ENCODE assay signal across 28 cellular contexts in the genomic region with DNA sequence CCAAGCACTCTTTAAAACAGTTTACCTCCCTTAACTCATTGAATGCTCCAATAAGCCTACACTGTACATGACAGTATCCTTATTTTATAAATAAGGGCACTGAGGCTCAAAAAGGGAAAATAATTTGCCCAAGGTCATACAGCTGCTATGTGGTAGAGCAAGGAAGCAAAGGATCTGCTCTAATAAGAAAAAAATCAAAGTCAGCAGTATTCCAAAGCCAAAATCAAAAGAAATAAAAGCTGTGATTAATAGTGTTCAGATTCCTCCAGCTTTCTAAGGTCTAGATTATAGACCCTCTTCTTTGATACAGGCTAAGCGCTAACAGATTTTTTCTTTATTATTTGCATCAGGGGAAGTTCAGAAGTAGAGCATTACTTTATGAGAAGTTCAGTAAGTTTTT. TPM values are rescaled to one million over a fixed set of nuclear protein-coding genes. Genes with fewer than 3 reads are reported as not detected.
"Had no signal": no experiment of that assay in that cellular context is flagged by ENCODE, and none has a peak within 500 bp of the region (broad histone marks: within the 10 kb centered on the region; RNA-seq: fewer than 3 reads in every experiment).

No MANE protein-coding gene starts in this region.

- FAIRE-seq: astrocyte, TTC549 had no signal

- H3K36me3 ChIP-seq: brain microvascular endothelial cell, esophagus muscularis mucosa, gastroesophageal sphincter had no signal

- H3K4me1 ChIP-seq: gastroesophageal sphincter had no signal

- H3K27ac Mint-ChIP-seq: activated CD4-positive, alpha-beta T cell treated with anti-CD3 and anti-CD28 coated beads, Interleukin-2, amount 10 ng/mL, durations not matched to agents 7 days and 5 days; activated CD8-positive, alpha-beta T cell treated with anti-CD3 and anti-CD28 coated beads for 36 hours; activated naive CD8-positive, alpha-beta T cell; dendritic cell treated with granulocyte-macrophage colony-stimulating factor and Interleukin-4, amounts not matched to agents 40 ng/mL and 50 ng/mL, for 4 days; endodermal cell; WTC11 had no signal

- DNase-seq: activated CD4-positive, alpha-beta T cell treated with anti-CD3 and anti-CD28 coated beads for 1 hour; activated CD4-positive, alpha-beta T cell treated with anti-CD3 and anti-CD28 coated beads, Interleukin-2, amount 50 U/mL, for 4 hours; activated CD8-positive, alpha-beta memory T cell treated with anti-CD3 and anti-CD28 coated beads for 24 hours; activated effector memory CD4-positive, alpha-beta T cell treated with Interleukin-2 at 50 U/mL for 16 hours; activated gamma-delta T cell treated with Interleukin-2 at 50 U/mL for 16 hours; activated naive CD4-positive, alpha-beta T cell treated with anti-CD3 and anti-CD28 coated beads, Interleukin-2, amount 50 U/mL, for 16 hours; activated naive CD4-positive, alpha-beta T cell treated with Interleukin-2 at 50 U/mL for 16 hours; effector memory CD4-positive, alpha-beta T cell; T-helper 9 cell had no signal

- H3K9me3 Mint-ChIP-seq: activated CD4-positive, alpha-beta T cell treated with anti-CD3 and anti-CD28 coated beads, Interleukin-2, amount 10 ng/mL, durations not matched to agents 7 days and 5 days; activated CD8-positive, alpha-beta T cell treated with anti-CD3 and anti-CD28 coated beads for 36 hours; activated T-helper 17 cell treated with anti-CD3 and anti-CD28 coated beads, Interleukin-2, amount 50 U/mL, for 72 hours; central memory CD8-positive, alpha-beta T cell; dendritic cell treated with granulocyte-macrophage colony-stimulating factor and Interleukin-4, amounts not matched to agents 40 ng/mL and 50 ng/mL, for 4 days; endodermal cell; WTC11 had no signal

- H3K4me3 ChIP-seq: coronary artery, dorsolateral prefrontal cortex, esophagus muscularis mucosa, gastroesophageal sphincter had no signal

- H3K27me3 Mint-ChIP-seq: activated CD4-positive, alpha-beta T cell treated with anti-CD3 and anti-CD28 coated beads, Interleukin-2, amount 10 ng/mL, durations not matched to agents 7 days and 5 days; activated CD8-positive, alpha-beta T cell treated with anti-CD3 and anti-CD28 coated beads for 36 hours; activated T-helper 17 cell treated with anti-CD3 and anti-CD28 coated beads, Interleukin-2, amount 50 U/mL, for 72 hours; central memory CD8-positive, alpha-beta T cell; dendritic cell treated with granulocyte-macrophage colony-stimulating factor and Interleukin-4, amounts not matched to agents 40 ng/mL and 50 ng/mL, for 4 days had no signal

- H3K9me3 ChIP-seq: esophagus muscularis mucosa, gastroesophageal sphincter had no signal

- H3K4me3 Mint-ChIP-seq: activated CD4-positive, alpha-beta T cell treated with anti-CD3 and anti-CD28 coated beads, Interleukin-2, amount 10 ng/mL, durations not matched to agents 7 days and 5 days; activated CD8-positive, alpha-beta T cell treated with anti-CD3 and anti-CD28 coated beads for 36 hours; activated naive CD8-positive, alpha-beta T cell; activated T-helper 17 cell treated with anti-CD3 and anti-CD28 coated beads, Interleukin-2, amount 50 U/mL, for 72 hours; central memory CD8-positive, alpha-beta T cell; dendritic cell treated with granulocyte-macrophage colony-stimulating factor and Interleukin-4, amounts not matched to agents 40 ng/mL and 50 ng/mL, for 4 days; endodermal cell; WTC11 had no signal

- H3K27me3 ChIP-seq: brain microvascular endothelial cell, dorsolateral prefrontal cortex, esophagus muscularis mucosa, gastroesophageal sphincter had no signal

- H3K27ac ChIP-seq: brain microvascular endothelial cell, coronary artery, esophagus muscularis mucosa, gastroesophageal sphincter, VCaP had no signal

- H3K36me3 Mint-ChIP-seq: WTC11 had no signal

RNA-seq across cellular contexts. Expression of a gene that starts 39.3 kb away (rescaled TPM):
- total RNA-seq: fibroblast of lung, fibroblast of villous mesenchyme, glomerular endothelial cell had no signal
